ENCODE assay signal across 7 cellular contexts in the genomic region with DNA sequence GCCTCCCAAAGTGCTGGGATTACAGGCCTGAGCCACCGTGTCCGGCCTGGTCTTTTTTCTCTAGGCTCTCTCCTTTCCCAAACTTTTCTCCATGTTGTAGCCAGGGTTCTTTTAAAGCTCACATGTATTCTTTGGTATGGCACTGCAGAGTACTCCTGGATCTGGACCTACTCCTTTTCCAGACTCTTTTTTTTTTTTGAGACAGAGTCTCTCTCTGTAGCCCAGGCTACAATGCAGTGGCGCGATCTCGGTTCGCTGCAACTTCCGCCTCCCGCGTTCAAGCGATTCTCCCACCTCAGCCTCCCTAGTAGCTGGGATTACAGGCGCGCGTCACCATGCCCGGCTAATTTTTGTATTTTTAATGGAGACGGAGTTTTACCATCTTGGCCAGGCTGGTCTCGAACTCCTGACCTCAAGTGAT. TPM values are rescaled to one million over a fixed set of nuclear protein-coding genes. Genes with fewer than 3 reads are reported as not detected.
A peak's percentile ranks its signal among the peaks of the same experiment; 100 is the strongest.
DNase-seq lines count a peak whose midpoint lies in the region; ATAC-seq and TF ChIP-seq lines count a peak whose summit lies in the region.

No MANE protein-coding gene starts in this region.

- H3K9me1 ChIP-seq in IMR-90 (ENCODE audit: insufficient read depth, low read length): no peaks in the 10 kb centered on the region

- H2BK5ac ChIP-seq in IMR-90 (ENCODE audit: low read depth, low read length, poor library complexity, severe bottlenecking): no peak overlapping the region

- BruUV-seq in IMR-90 (replicated peaks; lab: Mats Ljungman, UMichigan): no TSS peak

- no peak for TF ChIP-seq CTCF in IMR-90 (conservative IDR thresholded peaks at IDR 0.05; ENCODE audit: low read depth, low read length)
- TF ChIP-seq CTCF in activated CD8-positive, alpha-beta T cell treated with anti-CD3 and anti-CD28 coated beads for 36 hours (IDR thresholded peaks at IDR 0.05): no peak

- H3K27ac Mint-ChIP-seq in activated CD8-positive, alpha-beta T cell treated with anti-CD3 and anti-CD28 coated beads for 36 hours: peak overlapping the region; percentile 98
- H3K27ac Mint-ChIP-seq in stimulated activated naive CD8-positive, alpha-beta T cell treated with anti-CD3 and anti-CD28 coated beads, Interleukin-15, Interleukin-2, amounts not matched to agents 100 ng/mL and 50 ng/mL, for 24 hours: peak overlapping the region; percentile 96

- H3K27ac ChIP-seq in IMR-90 (ENCODE audit: insufficient read depth, low read length): no peak overlapping the region

- no peak for DNase-seq in IMR-90
- no peak for DNase-seq in activated CD8-positive, alpha-beta T cell treated with anti-CD3 and anti-CD28 coated beads for 36 hours

- POLR2A ChIA-PET in IMR-90 (lab: Charles Lee; ENCODE audit: unreplicated experiment): interaction anchor here (0.7 to 1.2 kb wide), 5 partner anchors 14 to 43 kb away, joined by 3 to 8 read pairs (median 4); no protein-coding TSS in a partner anchor
- POLR2A ChIA-PET in activated CD8-positive, alpha-beta T cell treated with anti-CD3 and anti-CD28 coated beads for 36 hours (lab: Charles Lee): interaction anchor here (0.8 to 4.5 kb wide), 25 partner anchors 10 to 320 kb away, joined by 3 to 45 read pairs (median 5); a partner anchor contains a TSS

- no peak overlapping the region for H2AK9ac ChIP-seq in IMR-90 (replicated peaks; ENCODE audit: low read depth, low read length, poor library complexity)

- peak overlapping the region; percentile 49; the same call in 1 of the 2 replicates for H3K4ac ChIP-seq in IMR-90 (ENCODE audit: low read depth, low read length)

- H4K5ac ChIP-seq in IMR-90 (ENCODE audit: low read depth, low read length): peak overlapping the region; percentile 50

- dilution Hi-C loops in IMR-90 (cut with HindIII; ENCODE audit: low sequenced_read_pairs, unreplicated experiment): no loop called here

- H3K4me3 ChIP-seq in IMR-90 (ENCODE audit: insufficient read depth, low read depth, low read length): peak overlapping the region; percentile 60
- peak overlapping the region; percentile 86 for H3K4me3 ChIP-seq in iPS-15b (ENCODE audit: low read depth, low read length)

- intact Hi-C loops in IMR-90 (cut with micrococcal nuclease): loop anchor here (2.0 kb wide), 1 partner anchor 79 kb away; no protein-coding TSS in a partner anchor
- intact Hi-C loops in activated CD8-positive, alpha-beta T cell treated with anti-CD3 and anti-CD28 coated beads for 36 hours (cut with micrococcal nuclease): loop anchor here (5.0 kb wide), 1 partner anchor 81 kb away; no protein-coding TSS in a partner anchor

- peak overlapping the region; percentile 93 to 96 for H4K8ac ChIP-seq in IMR-90 (ENCODE audit: low read depth in 2 of 2, low read length in 2 of 2)

- H3K27me3 Mint-ChIP-seq in activated CD8-positive, alpha-beta T cell treated with anti-CD3 and anti-CD28 coated beads for 36 hours: no peaks in the 10 kb centered on the region
- H3K27me3 Mint-ChIP-seq in stimulated activated naive CD8-positive, alpha-beta T cell treated with anti-CD3 and anti-CD28 coated beads, Interleukin-15, Interleukin-2, amounts not matched to agents 100 ng/mL and 50 ng/mL, for 24 hours: peaks cover 3% of the 10 kb centered on the region

- ATAC-seq in IMR-90 (ENCODE audit: low read depth) (no peak), GM21360 (IDR thresholded peaks at IDR 0.05; ENCODE audit: unreplicated experiment) (no peak), GM19351 (IDR thresholded peaks at IDR 0.05; ENCODE audit: unreplicated experiment) (no peak), GM18867 (IDR thresholded peaks at IDR 0.05; ENCODE audit: unreplicated experiment) (no peak)
- no peak for ATAC-seq in activated CD8-positive, alpha-beta T cell treated with anti-CD3 and anti-CD28 coated beads for 36 hours

- no peak overlapping the region for H2BK120ac ChIP-seq in IMR-90 (ENCODE audit: low read depth, low read length)

- peak overlapping the region; percentile 92 for H2AFZ ChIP-seq in IMR-90 (replicated peaks; ENCODE audit: low read length, poor library complexity)

- peaks cover 32% of the 10 kb centered on the region for H3K4me1 Mint-ChIP-seq in activated CD8-positive, alpha-beta T cell treated with anti-CD3 and anti-CD28 coated beads for 36 hours (ENCODE audit: low read depth)
- peaks cover 48% of the 10 kb centered on the region for H3K4me1 Mint-ChIP-seq in stimulated activated naive CD8-positive, alpha-beta T cell treated with anti-CD3 and anti-CD28 coated beads, Interleukin-15, Interleukin-2, amounts not matched to agents 100 ng/mL and 50 ng/mL, for 24 hours (ENCODE audit: low read depth)

- peak overlapping the region; percentile 31 for H3K4me2 ChIP-seq in IMR-90 (ENCODE audit: low read depth, low read length)

- TF ChIP-seq RAD21 in IMR-90 (IDR thresholded peaks at IDR 0.05; ENCODE audit: low read length): no peak

- peaks cover 11% of the 10 kb centered on the region for H3K36me3 ChIP-seq in IMR-90 (ENCODE audit: control insufficient read depth, insufficient read depth, low read length)
- peaks cover 6% of the 10 kb centered on the region for H3K36me3 ChIP-seq in iPS-15b (ENCODE audit: control insufficient read depth, insufficient read depth, low read length)

- H3K18ac ChIP-seq in IMR-90 (ENCODE audit: low read depth, low read length): no peak overlapping the region

- no peak overlapping the region for H2BK15ac ChIP-seq in IMR-90 (ENCODE audit: low read depth, low read length)

- H3K79me1 ChIP-seq in IMR-90 (ENCODE audit: low read depth in 1 of 2, low read length in 2 of 2): peaks cover 11 to 20% of the 10 kb centered on the region in 2 experiments

- H3K9me3 ChIP-seq in IMR-90 (ENCODE audit: control insufficient read depth, insufficient read depth, low read length): no peaks in the 10 kb centered on the region
- H3K9me3 ChIP-seq in iPS-15b (ENCODE audit: control insufficient read depth, insufficient read depth, low read length): no peaks in the 10 kb centered on the region

- H3K4me1 ChIP-seq in IMR-90 (ENCODE audit: control insufficient read depth, insufficient read depth, low read length) (no peaks in the 10 kb centered on the region), iPS-15b (ENCODE audit: control insufficient read depth, insufficient read depth, low read length) (no peaks in the 10 kb centered on the region)

- H3K9ac ChIP-seq in IMR-90 (ENCODE audit: low read depth, low read length) (no peak overlapping the region), iPS-15b (ENCODE audit: low read depth, low read length) (no peak overlapping the region)

- CTCF ChIA-PET in IMR-90 (lab: Yijun Ruan, JAX): interaction anchor here (0.6 to 1.7 kb wide), 5 partner anchors 9 to 1825 kb away, joined by 3 to 7 read pairs (median 3); no protein-coding TSS in a partner anchor
- CTCF ChIA-PET in activated CD8-positive, alpha-beta T cell treated with anti-CD3 and anti-CD28 coated beads for 36 hours (lab: Charles Lee): interaction anchor here (1.0 to 4.8 kb wide), 6 partner anchors 11 to 83 kb away, joined by 3 to 28 read pairs (median 4); no protein-coding TSS in a partner anchor

- no peaks in the 10 kb centered on the region for H3K9me3 Mint-ChIP-seq in activated CD8-positive, alpha-beta T cell treated with anti-CD3 and anti-CD28 coated beads for 36 hours
- no peaks in the 10 kb centered on the region for H3K9me3 Mint-ChIP-seq in stimulated activated naive CD8-positive, alpha-beta T cell treated with anti-CD3 and anti-CD28 coated beads, Interleukin-15, Interleukin-2, amounts not matched to agents 100 ng/mL and 50 ng/mL, for 24 hours

- no CpG with 5 or more reads among the region's 16 CpGs for WGBS in IMR-90 (ENCODE audit: extremely low coverage in 2 of 2, insufficient read length in 1 of 2), 2 experiments

- no peak overlapping the region for H2BK20ac ChIP-seq in IMR-90 (ENCODE audit: low read depth, low read length)

- no peak for TF ChIP-seq POLR2A in IMR-90 (IDR thresholded peaks at IDR 0.05; ENCODE audit: low read depth, low read length)

- peaks cover 30% of the 10 kb centered on the region for H3K36me3 Mint-ChIP-seq in activated CD8-positive, alpha-beta T cell treated with anti-CD3 and anti-CD28 coated beads for 36 hours (ENCODE audit: low read depth)
- H3K36me3 Mint-ChIP-seq in stimulated activated naive CD8-positive, alpha-beta T cell treated with anti-CD3 and anti-CD28 coated beads, Interleukin-15, Interleukin-2, amounts not matched to agents 100 ng/mL and 50 ng/mL, for 24 hours (ENCODE audit: low read depth): peaks cover 29% of the 10 kb centered on the region

- in situ Hi-C loops in IMR-90 (cut with MboI; ENCODE audit: low sequenced_read_pairs): no loop called here

- H4K91ac ChIP-seq in IMR-90 (ENCODE audit: insufficient read depth, low read depth, low read length): no peak overlapping the region

- H3K4me3 Mint-ChIP-seq in activated CD8-positive, alpha-beta T cell treated with anti-CD3 and anti-CD28 coated beads for 36 hours: peak overlapping the region; percentile 95
- H3K4me3 Mint-ChIP-seq in stimulated activated naive CD8-positive, alpha-beta T cell treated with anti-CD3 and anti-CD28 coated beads, Interleukin-15, Interleukin-2, amounts not matched to agents 100 ng/mL and 50 ng/mL, for 24 hours: peak overlapping the region; percentile 96

- H3K14ac ChIP-seq in IMR-90 (replicated peaks; ENCODE audit: low read depth, low read length): no peak overlapping the region

- H3K56ac ChIP-seq in IMR-90 (ENCODE audit: extremely low read depth, insufficient read depth, low read length): no peak overlapping the region

- H3K23ac ChIP-seq in IMR-90 (ENCODE audit: low read depth, low read length): no peak overlapping the region

- H2AK5ac ChIP-seq in IMR-90 (ENCODE audit: low read depth, low read length): peak overlapping the region; percentile 15; the same call in 1 of the 2 replicates

- H4K20me1 ChIP-seq in IMR-90 (ENCODE audit: insufficient read depth, low read length): no peaks in the 10 kb centered on the region

- H3K27me3 ChIP-seq in IMR-90 (ENCODE audit: control insufficient read depth, insufficient read depth, low read length) (no peaks in the 10 kb centered on the region), iPS-15b (ENCODE audit: control insufficient read depth, insufficient read depth, low read length) (no peaks in the 10 kb centered on the region)

TF ChIP-seq in IMR-90, 13 proteins besides CTCF, POLR2A, EP300 and RAD21 (continues in another document):
- TF ChIP-seq BHLHE40 (IDR thresholded peaks at IDR 0.05; ENCODE audit: low read depth, low read length): no peak
- no peak for TF ChIP-seq FOS (IDR thresholded peaks at IDR 0.05; ENCODE audit: low read depth, low read length)
- TF ChIP-seq RCOR1 (IDR thresholded peaks at IDR 0.05; ENCODE audit: insufficient replicate concordance, low read length): no peak

RNA-seq across cellular contexts. Expression of a gene that starts 0.6 kb away (rescaled TPM):
- 28.9 and 32.8 TPM in 2 replicates for total RNA-seq in IMR-90 (2012; rRNA removed)
- polyA plus RNA-seq in IMR-90 (2012; rRNA removed): 12.2 and 12.9 TPM in 2 replicates
- polyA plus RNA-seq in IMR-90 (2012; cell fraction: cytosol; rRNA removed): 8.0 and 8.7 TPM in 2 replicates
- 3.9 and 6.0 TPM in 2 replicates for polyA plus RNA-seq in IMR-90 (2012; cell fraction: nucleus; rRNA removed; ENCODE audit: low replicate concordance)
- total RNA-seq in activated CD8-positive, alpha-beta T cell treated with anti-CD3 and anti-CD28 coated beads for 36 hours: 10 to 100 TPM; 14.9 to 18.9 TPM

RNA-seq across cellular contexts. Expression of a gene that starts 41.3 kb away (rescaled TPM):
- 6.9 and 7.5 TPM in 2 replicates for total RNA-seq in IMR-90 (2012; rRNA removed)
- 13.8 and 15.0 TPM in 2 replicates for polyA plus RNA-seq in IMR-90 (2012; rRNA removed)
- 4.2 and 7.4 TPM in 2 replicates for polyA plus RNA-seq in IMR-90 (2012; cell fraction: cytosol; rRNA removed)
- 6.5 and 21.4 TPM in 2 replicates for polyA plus RNA-seq in IMR-90 (2012; cell fraction: nucleus; rRNA removed; ENCODE audit: low replicate concordance)
- 10 to 100 TPM; 20.3 to 20.9 TPM for total RNA-seq in activated CD8-positive, alpha-beta T cell treated with anti-CD3 and anti-CD28 coated beads for 36 hours
